Comparison of ENCODE assay signal across 18 cellular contexts in the genomic region with DNA sequence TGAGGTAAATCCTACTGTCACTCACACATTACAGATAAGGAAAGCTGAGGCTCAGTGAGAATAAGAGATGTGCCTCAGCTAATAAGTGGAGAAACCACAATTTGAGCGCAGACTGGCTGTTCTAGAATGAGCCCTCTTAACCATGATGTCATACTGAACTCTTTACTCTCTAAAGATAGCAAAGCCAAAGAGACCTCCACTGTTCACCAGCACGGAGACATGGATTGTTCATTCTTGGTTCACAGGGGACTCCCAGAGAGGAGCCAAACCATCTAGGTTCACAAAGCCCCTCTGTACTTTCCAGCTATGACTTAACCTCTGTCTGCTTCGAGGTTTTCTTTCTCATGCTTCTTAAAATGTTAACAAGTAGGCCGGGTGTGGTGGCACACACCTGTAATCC. TPM values are rescaled to one million over a fixed set of nuclear protein-coding genes. Genes with fewer than 3 reads are reported as not detected.
DNase-seq lines count a peak whose midpoint lies in the region; ATAC-seq, FAIRE-seq and TF ChIP-seq lines count a peak whose summit lies in the region.
"Had no signal": no experiment of that assay in that cellular context is flagged by ENCODE, and none has a peak within 500 bp of the region (broad histone marks: within the 10 kb centered on the region; RNA-seq: fewer than 3 reads in every experiment).

No MANE protein-coding gene starts in this region.

- intact Hi-C loops in Caco-2 (cut with micrococcal nuclease; ENCODE audit: unreplicated experiment) (no loop called here), GM12878 (cut with micrococcal nuclease; ENCODE audit: unreplicated experiment) (no loop called here), sciatic nerve (cut with DNase I) (no loop called here)

- H3K27me3 ChIP-seq in Caco-2 (replicated peaks; ENCODE audit: control insufficient read depth, insufficient read depth, low read length) (no peaks in the 10 kb centered on the region), GM12878 (replicated peaks in 1 of 2; ENCODE audit: control insufficient read depth in 2 of 2, insufficient read depth in 2 of 2, low read length in 1 of 2) (no peaks in the 10 kb centered on the region)
- H3K27me3 ChIP-seq: BLaER1 treated with 17β-estradiol and CSF1 and Interleukin-3, amounts not matched to agents 10 nM and 100 nM had no signal

- H3K36me3 ChIP-seq in Caco-2 (ENCODE audit: control insufficient read depth, insufficient read depth, low read length), result peaks cover 3% of the 10 kb centered on the region
- no peaks in the 10 kb centered on the region for H3K36me3 ChIP-seq in GM12878 (ENCODE audit: control insufficient read depth in 2 of 2, insufficient read depth in 2 of 2, low read length in 1 of 2)
- H3K36me3 ChIP-seq: BLaER1 treated with 17β-estradiol and CSF1 and Interleukin-3, amounts not matched to agents 10 nM and 100 nM had no signal

- BruUV-seq in Caco-2 (replicated peaks; lab: Mats Ljungman, UMichigan) (no TSS peak), GM12878 (replicated peaks; lab: Mats Ljungman, UMichigan) (no TSS peak)

- no peaks in the 10 kb centered on the region for H3K79me2 ChIP-seq in GM12878 (ENCODE audit: control insufficient read depth, insufficient read depth, low read length)

- RAD21 ChIA-PET in GM12878 (lab: Charles Lee; ENCODE audit: unreplicated experiment), result no interaction called here

- H3K9me3 Mint-ChIP-seq in Caco-2 (ENCODE audit: unreplicated experiment), result no peaks in the 10 kb centered on the region
- H3K9me3 Mint-ChIP-seq: CD8-positive, alpha-beta T cell had no signal

- peak; percentile 42 for ATAC-seq in GM19463 (IDR thresholded peaks at IDR 0.05; ENCODE audit: unreplicated experiment)
- ATAC-seq in GM12878, result peak; percentile 76
- no peak for ATAC-seq in sciatic nerve
- ATAC-seq in GM21360 (IDR thresholded peaks at IDR 0.05; ENCODE audit: unreplicated experiment), result no peak
- ATAC-seq: CD8-positive, alpha-beta T cell had no signal

- H3K27me3 Mint-ChIP-seq in Caco-2 (ENCODE audit: insufficient read depth, unreplicated experiment), result no peaks in the 10 kb centered on the region

- no peak for TF ChIP-seq EP300 in GM12878 (IDR thresholded peaks at IDR 0.05; ENCODE audit: borderline replicate concordance in 1 of 2, control insufficient read depth in 1 of 2, low read depth in 2 of 2, low read length in 2 of 2)

- peak overlapping the region; percentile 1 for H3K27ac Mint-ChIP-seq in Caco-2 (ENCODE audit: unreplicated experiment)
- H3K27ac Mint-ChIP-seq: B cell; CD8-positive, alpha-beta T cell; H9 had no signal

- H2AFZ ChIP-seq in GM12878 (ENCODE audit: control insufficient read depth, low read depth, low read length), result no peak overlapping the region

- no peak overlapping the region for H3K27ac ChIP-seq in GM12878 (ENCODE audit: control insufficient read depth, insufficient read depth)
- H3K27ac ChIP-seq: BLaER1 treated with 17β-estradiol and CSF1 and Interleukin-3, amounts not matched to agents 10 nM and 100 nM; KMS-11 had no signal

- 22% methylated on average over 4 of the region's 4 CpGs for WGBS in GM12878 (ENCODE audit: insufficient coverage, insufficient replicate concordance, low lambda C conversion rate, missing lambda C conversion rate)

- no peak overlapping the region for H3K4me3 Mint-ChIP-seq in Caco-2 (ENCODE audit: unreplicated experiment)
- H3K4me3 Mint-ChIP-seq: B cell; CD8-positive, alpha-beta T cell; H9 had no signal

- TF ChIP-seq CTCF in Caco-2 (IDR thresholded peaks at IDR 0.05; ENCODE audit: insufficient read depth in 1 of 2, low read depth in 1 of 2, low read length in 1 of 2, severe bottlenecking in 1 of 2, unreplicated experiment in 1 of 2) (no peak), GM10266 (IDR thresholded peaks at IDR 0.05; ENCODE audit: control insufficient read depth, insufficient read depth, low read depth, missing control alignments) (no peak), GM12878 (IDR thresholded peaks at IDR 0.05 in 2 of 3, conservative IDR thresholded peaks at IDR 0.05 in 1 of 3; ENCODE audit: control insufficient read depth in 2 of 3, extremely low read depth in 1 of 3, insufficient read depth in 1 of 3, low read depth in 3 of 3, low read length in 3 of 3) (no peak)

- SMC1A ChIA-PET in GM12878 (lab: Charles Lee; ENCODE audit: uncharacterized antibody, unreplicated experiment), result interaction anchor here (1.0 kb wide), 1 partner anchor 14 kb away, joined by 3 read pairs; no protein-coding TSS in a partner anchor

- in situ Hi-C loops in GM12878 (cut with MboI), result no loop called here

- H3K36me3 Mint-ChIP-seq in Caco-2 (ENCODE audit: insufficient read depth, unreplicated experiment), result peaks cover 98% of the 10 kb centered on the region
- H3K36me3 Mint-ChIP-seq: CD8-positive, alpha-beta T cell had no signal

- POLR2A ChIA-PET in Caco-2 (lab: Charles Lee), result no interaction called here
- POLR2A ChIA-PET in GM12878 (lab: Charles Lee), result interaction anchor here (0.7 kb wide), 1 partner anchor 12 kb away, joined by 5 read pairs; no protein-coding TSS in a partner anchor

- no peak for TF ChIP-seq POLR2A in GM12878 (IDR thresholded peaks at IDR 0.05; ENCODE audit: low read depth, low read length)

- H3K4me2 ChIP-seq in GM12878 (ENCODE audit: control insufficient read depth, insufficient read depth), result no peak overlapping the region
- H3K4me2 ChIP-seq: BLaER1 treated with 17β-estradiol and CSF1 and Interleukin-3, amounts not matched to agents 10 nM and 100 nM; KMS-11 had no signal

- H3K4me1 ChIP-seq in Caco-2 (no peaks in the 10 kb centered on the region), GM12878 (ENCODE audit: control insufficient read depth, insufficient read depth, low read length) (no peaks in the 10 kb centered on the region)
- H3K4me1 ChIP-seq: BLaER1 treated with 17β-estradiol and CSF1 and Interleukin-3, amounts not matched to agents 10 nM and 100 nM had no signal

- no peak overlapping the region for H3K9ac ChIP-seq in GM12878 (ENCODE audit: control insufficient read depth, insufficient read depth, low read length)
- H3K9ac ChIP-seq: BLaER1 treated with 17β-estradiol and CSF1 and Interleukin-3, amounts not matched to agents 10 nM and 100 nM; KMS-11 had no signal

- no peaks in the 10 kb centered on the region for H4K20me1 ChIP-seq in GM12878 (ENCODE audit: control insufficient read depth, insufficient read depth)
- H4K20me1 ChIP-seq: BLaER1 treated with 17β-estradiol and CSF1 and Interleukin-3, amounts not matched to agents 10 nM and 100 nM had no signal

- DNase-seq in Caco-2 (no peak), GM10266 (ENCODE audit: extremely low spot score) (peak; percentile 8), GM12878 (ENCODE audit: low read depth, low spot score) (no peak), sciatic nerve (ENCODE audit: low spot score) (no peak), NCI-H2227 (lab: John Stamatoyannopoulos, UW; ENCODE audit: unreplicated experiment) (no peak)
- DNase-seq: CD8-positive, alpha-beta T cell; COR-L47; H9 had no signal

- TF ChIP-seq RAD21 in GM12878 (IDR thresholded peaks at IDR 0.05; ENCODE audit: insufficient read depth, low read depth, low read length), result no peak

- H3K4me3 ChIP-seq in Caco-2 (ENCODE audit: low read depth, low read length), result no peak overlapping the region
- H3K4me3 ChIP-seq in GM12878, result no peak overlapping the region
- H3K4me3 ChIP-seq: BLaER1 treated with 17β-estradiol and CSF1 and Interleukin-3, amounts not matched to agents 10 nM and 100 nM had no signal

- H3K9me3 ChIP-seq in Caco-2 (no peaks in the 10 kb centered on the region), GM12878 (replicated peaks; ENCODE audit: control insufficient read depth, insufficient read depth, low read length) (no peaks in the 10 kb centered on the region)

- peaks cover 4% of the 10 kb centered on the region for H3K4me1 Mint-ChIP-seq in Caco-2 (ENCODE audit: low read depth, unreplicated experiment)
- H3K4me1 Mint-ChIP-seq: B cell had no signal

- CTCF ChIA-PET in Caco-2 (lab: Charles Lee) (interaction anchor here (1.0 kb wide), 1 partner anchor 33 kb away, joined by 3 read pairs; a partner anchor contains a TSS), GM12878 (lab: Yijun Ruan, JAX) (no interaction called here)

- FAIRE-seq in GM12878 (lab: Jason Lieb, UNC), result no peak
- FAIRE-seq: D721Med, G401.6, GM12891, GM18507, H1 had no signal

TF ChIP-seq in GM12878, 131 proteins besides CTCF, POLR2A, EP300 and RAD21 (continues in another document):
- TF ChIP-seq, protein P1, sequence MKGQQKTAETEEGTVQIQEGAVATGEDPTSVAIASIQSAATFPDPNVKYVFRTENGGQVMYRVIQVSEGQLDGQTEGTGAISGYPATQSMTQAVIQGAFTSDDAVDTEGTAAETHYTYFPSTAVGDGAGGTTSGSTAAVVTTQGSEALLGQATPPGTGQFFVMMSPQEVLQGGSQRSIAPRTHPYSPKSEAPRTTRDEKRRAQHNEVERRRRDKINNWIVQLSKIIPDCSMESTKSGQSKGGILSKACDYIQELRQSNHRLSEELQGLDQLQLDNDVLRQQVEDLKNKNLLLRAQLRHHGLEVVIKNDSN (IDR thresholded peaks at IDR 0.05; ENCODE audit: borderline replicate concordance, extremely low read length, insufficient read depth, low read depth, low read length), result no peak
- TF ChIP-seq CBX3 (IDR thresholded peaks at IDR 0.05; ENCODE audit: borderline replicate concordance, low read depth) (no peak), RCOR1 (conservative IDR thresholded peaks at IDR 0.05; ENCODE audit: low read depth, low read length) (no peak), NFXL1 (IDR thresholded peaks at IDR 0.05; ENCODE audit: borderline replicate concordance) (no peak), MEF2B (IDR thresholded peaks at IDR 0.05; ENCODE audit: partially characterized antibody, poor library complexity, severe bottlenecking) (no peak), YY1 (IDR thresholded peaks at IDR 0.05; ENCODE audit: low read depth, low read length) (no peak), RFX5 (IDR thresholded peaks at IDR 0.05; ENCODE audit: low read depth, low read length) (no peak)

RNA-seq across cellular contexts. Expression of a gene that starts 32.7 kb away (rescaled TPM):
- 48.7 and 56.6 TPM in 2 replicates for total RNA-seq in Caco-2 (2022)
- 36.2 and 38.9 TPM in 2 replicates for total RNA-seq in GM12878 (2013; cell fraction: nucleolus; rRNA removed)
- 29.6 and 33.9 TPM in 2 replicates for total RNA-seq in GM12878 (2014; rRNA removed)
- total RNA-seq in GM12878 (2014; rRNA removed; fragmentation: Illumina TruSeq; extraction: Trizol), result 28.0 and 31.3 TPM in 2 replicates
- total RNA-seq in GM12878 (2021), result 20.2 and 20.9 TPM in 2 replicates
- 9.0 TPM for polyA plus RNA-seq in GM12878 (2011; ENCODE audit: low read depth)
- 29.4 and 46.4 TPM in 2 replicates for polyA plus RNA-seq in GM12878 (2011; rRNA removed)
- polyA plus RNA-seq in GM12878 (2011; cell fraction: cytosol; rRNA removed), result 18.4 and 25.6 TPM in 2 replicates
- polyA plus RNA-seq in GM12878 (2011; cell fraction: nucleus; rRNA removed), result 21.5 and 21.8 TPM in 2 replicates
- polyA plus RNA-seq in GM12878 (2012), result 15.2 TPM in 2 replicates
- 22.1 and 24.8 TPM in 2 replicates for polyA plus RNA-seq in GM12878 (2014; fragmentation: Illumina TruSeq; extraction: Trizol)
- polyA plus RNA-seq in GM12878 (2014; fragmentation: Nextera tagmentation; extraction: Ambion mirVana), result 10 to 100 TPM; 13.4 to 20.0 TPM
- polyA plus RNA-seq in GM12878 (2014; rRNA removed), result 27.5 and 29.7 TPM in 2 replicates
- polyA plus RNA-seq in GM12878 (2016; fragmentation: Nextera tagmentation; extraction: Ambion mirVana), result 10 to 100 TPM; 41.6 to 46.7 TPM
- polyA minus RNA-seq in GM12878 (2011; rRNA and poly(A)+ RNA removed), result 14.9 and 19.2 TPM in 2 replicates
- polyA minus RNA-seq in GM12878 (2011; cell fraction: cytosol; rRNA and poly(A)+ RNA removed), result 10.1 and 11.0 TPM in 2 replicates
- polyA minus RNA-seq in GM12878 (2011; cell fraction: nucleus; rRNA and poly(A)+ RNA removed), result 18.5 and 36.4 TPM in 2 replicates
- total RNA-seq in sciatic nerve, result 12.2 TPM

Comparison
In these comparisons a context has a peak if more than half of its experiments do, and no peak if none do; other contexts are left out.
1. ATAC-seq: peak in GM19463 (single experiment) and GM12878 (single experiment); none in sciatic nerve (single experiment) and GM21360 (single experiment).